Comparison of ENCODE assay signal across 29 cellular contexts in genomic region chr12:19959353-19959752, GRCh38.
A peak's percentile ranks its signal among the peaks of the same experiment; 100 is the strongest.
DNase-seq lines count a peak whose midpoint lies in the region; ATAC-seq, FAIRE-seq and TF ChIP-seq lines count a peak whose summit lies in the region.
"Had no signal": no experiment of that assay in that cellular context is flagged by ENCODE, and none has a peak within 500 bp of the region (broad histone marks: within the 10 kb centered on the region; RNA-seq: fewer than 3 reads in every experiment).

No MANE protein-coding gene starts in this region.

- no peak overlapping the region for H3K4ac ChIP-seq in mesenchymal stem cell (ENCODE audit: low read depth in 1 of 2, low read length in 2 of 2)

- H3K4me1 ChIP-seq in endothelial cell of umbilical vein (ENCODE audit: control insufficient read depth, extremely low read depth, insufficient read depth, low read length) (peaks cover 49% of the 10 kb centered on the region), mesenchymal stem cell (ENCODE audit: control insufficient read depth, insufficient read depth, low read depth, low read length) (peaks cover 1% of the 10 kb centered on the region), esophagus squamous epithelium (no peaks in the 10 kb centered on the region), Peyer's patch (no peaks in the 10 kb centered on the region)
- H3K4me1 ChIP-seq: parathyroid adenoma had no signal

- peak overlapping the region; percentile 87 for H3K4me2 ChIP-seq in endothelial cell of umbilical vein (ENCODE audit: insufficient read depth, low read length)
- H3K4me2 ChIP-seq in mesenchymal stem cell (ENCODE audit: low read length, poor library complexity, severe bottlenecking), result no peak overlapping the region
- H3K4me2 ChIP-seq: smooth muscle cell had no signal

- H2BK5ac ChIP-seq in mesenchymal stem cell (ENCODE audit: low read depth, low read length, poor library complexity, severe bottlenecking), result no peak overlapping the region

- no peak overlapping the region for H4K91ac ChIP-seq in mesenchymal stem cell (ENCODE audit: low read length)

- no peak overlapping the region for H3K18ac ChIP-seq in mesenchymal stem cell (ENCODE audit: low read depth in 1 of 2, low read length in 2 of 2)

- no peak overlapping the region for H2BK12ac ChIP-seq in mesenchymal stem cell (ENCODE audit: low read length in 2 of 2)

- POLR2A ChIA-PET in endothelial cell of umbilical vein (lab: Charles Lee), result no interaction called here

- no peaks in the 10 kb centered on the region for H3K79me2 ChIP-seq in endothelial cell of umbilical vein (ENCODE audit: control insufficient read depth, insufficient read depth, low read length)
- H3K79me2 ChIP-seq: parathyroid adenoma had no signal

- no peak overlapping the region for H2AFZ ChIP-seq in endothelial cell of umbilical vein (ENCODE audit: low read depth, low read length)
- no peak overlapping the region for H2AFZ ChIP-seq in mesenchymal stem cell (ENCODE audit: low read depth, low read length)
- H2AFZ ChIP-seq: parathyroid adenoma had no signal

- BruUV-seq in endothelial cell of umbilical vein (replicated peaks; lab: Mats Ljungman, UMichigan), result no TSS peak

- no peaks in the 10 kb centered on the region for H3K79me1 ChIP-seq in mesenchymal stem cell (replicated peaks; ENCODE audit: low read length, poor library complexity, severe bottlenecking)

- no peaks in the 10 kb centered on the region for H3K9me1 ChIP-seq in endothelial cell of umbilical vein (replicated peaks; ENCODE audit: control insufficient read depth, extremely low read depth, insufficient read depth, low read length)

- no peak overlapping the region for H3K14ac ChIP-seq in mesenchymal stem cell (ENCODE audit: low read length in 2 of 2)

- CTCF ChIA-PET in endothelial cell of umbilical vein (lab: Charles Lee), result interaction anchor here (0.6 kb wide), 1 partner anchor 13 kb away, joined by 3 read pairs; no protein-coding TSS in a partner anchor

- no CpG with 5 or more reads among the region's 1 CpG for WGBS in mesenchymal stem cell
- 7 to 17% methylated on average over 1 of the region's 1 CpG for WGBS in esophagus squamous epithelium, 2 donors

- peak; percentile 48 for FAIRE-seq in endothelial cell of umbilical vein (lab: Jason Lieb, UNC)
- FAIRE-seq: endometrium, islet of Langerhans, urothelium cell line had no signal

- no peaks in the 10 kb centered on the region for H3K27me3 ChIP-seq in endothelial cell of umbilical vein (ENCODE audit: control insufficient read depth in 2 of 2, insufficient read depth in 2 of 2, low read length in 2 of 2)
- H3K27me3 ChIP-seq in mesenchymal stem cell (ENCODE audit: control insufficient read depth in 1 of 2, insufficient read depth in 1 of 2, low read length in 2 of 2), result no peaks in the 10 kb centered on the region
- no peaks in the 10 kb centered on the region for H3K27me3 ChIP-seq in esophagus squamous epithelium
- H3K27me3 ChIP-seq in Peyer's patch, result no peaks in the 10 kb centered on the region
- H3K27me3 ChIP-seq: BE2C had no signal

- H3K9ac ChIP-seq in SK-N-MC (ENCODE audit: insufficient read length) (no peak overlapping the region), endothelial cell of umbilical vein (replicated peaks; ENCODE audit: extremely low read depth, insufficient read depth, low read length) (peak overlapping the region; percentile 85), mesenchymal stem cell (ENCODE audit: low read length) (peak overlapping the region; percentile 36)
- H3K9ac ChIP-seq: parathyroid adenoma had no signal

- no peaks in the 10 kb centered on the region for H4K20me1 ChIP-seq in endothelial cell of umbilical vein (replicated peaks; ENCODE audit: control insufficient read depth, extremely low read depth, insufficient read depth, low read length)

- peak; percentile 20 for DNase-seq in AG10803 (ENCODE audit: low read depth)
- DNase-seq in SK-N-MC (ENCODE audit: low read depth, low spot score), result no peak
- DNase-seq in endothelial cell of umbilical vein (ENCODE audit: low read depth, low spot score), result peak; percentile 79
- DNase-seq in mesenchymal stem cell, result no peak
- DNase-seq in esophagus squamous epithelium (lab: John Stamatoyannopoulos, UW), result no peak
- DNase-seq in GM10266 (ENCODE audit: extremely low spot score), result no peak
- DNase-seq in Peyer's patch, result no peak
- DNase-seq: activated CD4-positive, alpha-beta T cell treated with anti-CD3 and anti-CD28 coated beads, Interleukin-2, amount 50 U/mL, for 4 hours; activated CD8-positive, alpha-beta memory T cell treated with anti-CD3 and anti-CD28 coated beads, Interleukin-2, amount 10 ng/mL, durations not matched to agents 7 days and 5 days; activated gamma-delta T cell treated with Interleukin-2 at 50 U/mL for 16 hours; activated T-cell treated with anti-CD3 and anti-CD28 coated beads, Interleukin-2, amount 50 U/mL, for 4 hours; BE2C; caudate nucleus; H9; left ventricle myocardium inferior; NCI-H1048; NCI-H187; NCI-H2171; NCI-H82; stimulated activated CD4-positive, alpha-beta T cell treated with anti-CD3 and anti-CD28 coated beads, Interleukin-2, amount 100 ng/mL, for 24 hours; stimulated activated naive CD8-positive, alpha-beta T cell treated with anti-CD3 and anti-CD28 coated beads, Interleukin-15, Interleukin-2, amounts not matched to agents 100 U/mL and 50 U/mL, for 24 hours; T-helper 2 cell had no signal

- TF ChIP-seq CTCF in AG10803 (conservative IDR thresholded peaks at IDR 0.05; ENCODE audit: low read length) (no peak), endothelial cell of umbilical vein (IDR thresholded peaks at IDR 0.05; ENCODE audit: extremely low read depth in 1 of 2, insufficient read depth in 1 of 2, low read depth in 1 of 2, low read length in 2 of 2) (no peak), esophagus squamous epithelium (IDR thresholded peaks at IDR 0.05) (no peak), GM10266 (IDR thresholded peaks at IDR 0.05; ENCODE audit: control insufficient read depth, insufficient read depth, low read depth, missing control alignments) (no peak), Peyer's patch (IDR thresholded peaks at IDR 0.05) (no peak)

- no peaks in the 10 kb centered on the region for H3K36me3 ChIP-seq in SK-N-MC (ENCODE audit: insufficient read depth, low read length)
- no peaks in the 10 kb centered on the region for H3K36me3 ChIP-seq in endothelial cell of umbilical vein (ENCODE audit: control insufficient read depth in 2 of 2, extremely low read depth in 1 of 2, insufficient read depth in 2 of 2, low read length in 2 of 2)
- H3K36me3 ChIP-seq in mesenchymal stem cell (ENCODE audit: control insufficient read depth in 1 of 2, insufficient read depth in 2 of 2, low read depth in 1 of 2, low read length in 2 of 2), result no peaks in the 10 kb centered on the region
- no peaks in the 10 kb centered on the region for H3K36me3 ChIP-seq in esophagus squamous epithelium
- H3K36me3 ChIP-seq in Peyer's patch, result no peaks in the 10 kb centered on the region
- H3K36me3 ChIP-seq: BE2C, left ventricle myocardium inferior had no signal

- ATAC-seq in HG02610 (IDR thresholded peaks at IDR 0.05; ENCODE audit: unreplicated experiment), result no peak
- ATAC-seq: activated CD4-positive, CD25-positive, alpha-beta regulatory T cell treated with anti-CD3 and anti-CD28 coated beads, Interleukin-2, amount 50 U/mL, for 24 hours; activated CD8-positive, alpha-beta memory T cell treated with anti-CD3 and anti-CD28 coated beads, Interleukin-2, amount 10 ng/mL, durations not matched to agents 7 days and 5 days; activated T-cell treated with anti-CD3 and anti-CD28 coated beads, Interleukin-2, amount 50 U/mL, for 4 hours; stimulated activated naive CD8-positive, alpha-beta T cell treated with anti-CD3 and anti-CD28 coated beads, Interleukin-15, Interleukin-2, amounts not matched to agents 100 U/mL and 50 U/mL, for 24 hours had no signal

- no peak overlapping the region for H2AK5ac ChIP-seq in mesenchymal stem cell (ENCODE audit: low read length, severe bottlenecking)

- intact Hi-C loops in endothelial cell of umbilical vein (cut with micrococcal nuclease) (loop anchor here (1.0 kb wide), 4 partner anchors 8 to 384 kb away; no protein-coding TSS in a partner anchor), esophagus squamous epithelium (cut with DNase I) (no loop called here)

- H3K9me3 ChIP-seq in SK-N-MC (ENCODE audit: low read depth, low read length) (no peaks in the 10 kb centered on the region), endothelial cell of umbilical vein (replicated peaks; ENCODE audit: control insufficient read depth, insufficient read depth, low read length) (no peaks in the 10 kb centered on the region), mesenchymal stem cell (ENCODE audit: control insufficient read depth, low read length) (no peaks in the 10 kb centered on the region), esophagus squamous epithelium (no peaks in the 10 kb centered on the region), Peyer's patch (no peaks in the 10 kb centered on the region)
- H3K9me3 ChIP-seq: BE2C, left ventricle myocardium inferior had no signal

- no peak overlapping the region for H2BK120ac ChIP-seq in mesenchymal stem cell (ENCODE audit: low read depth, low read length)

- dilution Hi-C loops in endothelial cell of umbilical vein (cut with MboI; ENCODE audit: extremely low pct_ligation_motif_present, low sequenced_read_pairs), result no loop called here

- peak overlapping the region; percentile 4; the same call in 1 of the 2 replicates for H3K27ac ChIP-seq in SK-N-MC
- peak overlapping the region; percentile 86 for H3K27ac ChIP-seq in endothelial cell of umbilical vein (ENCODE audit: insufficient read depth, low read depth, low read length)
- H3K27ac ChIP-seq in mesenchymal stem cell (ENCODE audit: low read length, poor library complexity, severe bottlenecking), result no peak overlapping the region
- no peak overlapping the region for H3K27ac ChIP-seq in esophagus squamous epithelium
- H3K27ac ChIP-seq in Peyer's patch, result no peak overlapping the region
- H3K27ac ChIP-seq: left ventricle myocardium inferior, parathyroid adenoma had no signal

- H3K4me3 ChIP-seq in AG10803 (ENCODE audit: low read length), result no peak overlapping the region
- no peak overlapping the region for H3K4me3 ChIP-seq in SK-N-MC
- H3K4me3 ChIP-seq in endothelial cell of umbilical vein (replicated peaks in 1 of 3; ENCODE audit: insufficient read depth in 1 of 3, low read depth in 1 of 3, low read length in 3 of 3), result peak overlapping the region in 1 of 3 experiments; percentile 43
- H3K4me3 ChIP-seq in mesenchymal stem cell (ENCODE audit: insufficient read depth in 1 of 2, low read depth in 1 of 2, low read length in 2 of 2), result no peak overlapping the region
- no peak overlapping the region for H3K4me3 ChIP-seq in esophagus squamous epithelium
- H3K4me3 ChIP-seq in Peyer's patch, result no peak overlapping the region
- H3K4me3 ChIP-seq: left ventricle myocardium inferior, smooth muscle cell had no signal

- no peak overlapping the region for H3K23ac ChIP-seq in mesenchymal stem cell (ENCODE audit: low read length in 2 of 2)

- H4K8ac ChIP-seq in mesenchymal stem cell (ENCODE audit: low read length), result no peak overlapping the region

- no peak for TF ChIP-seq POLR2A in endothelial cell of umbilical vein (IDR thresholded peaks at IDR 0.05; ENCODE audit: low read depth, low read length)
- no peak for TF ChIP-seq POLR2A in esophagus squamous epithelium (IDR thresholded peaks at IDR 0.05)
- TF ChIP-seq POLR2A in Peyer's patch (IDR thresholded peaks at IDR 0.05), result no peak

- no peak overlapping the region for H2BK15ac ChIP-seq in mesenchymal stem cell (ENCODE audit: low read depth, poor library complexity, severe bottlenecking)

Comparison
In these comparisons a context has a peak if more than half of its experiments do, and no peak if none do; other contexts are left out.
1. DNase-seq: peak in AG10803 (single experiment) and endothelial cell of umbilical vein (single experiment); none in SK-N-MC (single experiment), mesenchymal stem cell (single experiment), esophagus squamous epithelium (single experiment), GM10266 (single experiment) and Peyer's patch (0 of 3).
2. H3K27ac ChIP-seq: peak in SK-N-MC (single experiment) and endothelial cell of umbilical vein (single experiment); none in mesenchymal stem cell (single experiment), esophagus squamous epithelium (0 of 4) and Peyer's patch (0 of 4).